ENCODE assay signal across 23 cellular contexts in genomic region chr11:75792127-75792731, GRCh38. TPM values are rescaled to one million over a fixed set of nuclear protein-coding genes. Genes with fewer than 3 reads are reported as not detected.
DNase-seq lines count a peak whose midpoint lies in the region; ATAC-seq, FAIRE-seq and TF ChIP-seq lines count a peak whose summit lies in the region.
"Had no signal": no experiment of that assay in that cellular context is flagged by ENCODE, and none has a peak within 500 bp of the region (broad histone marks: within the 10 kb centered on the region; RNA-seq: fewer than 3 reads in every experiment).

No MANE protein-coding gene starts in this region.

- TF ChIP-seq EP300 in K562 (IDR thresholded peaks at IDR 0.05; ENCODE audit: low read length) = no peak

- 21% methylated on average over 6 of the region's 6 CpGs for WGBS in K562 (ENCODE audit: insufficient coverage, low coverage, missing lambda C conversion rate)

- no peak for FAIRE-seq in K562 (lab: Jason Lieb, UNC)
- FAIRE-seq: D721Med, GM18507 had no signal

- no peak for TF ChIP-seq RAD21 in K562 (CRISPR knock-in tag; conservative IDR thresholded peaks at IDR 0.05 in 1 of 2, IDR thresholded peaks at IDR 0.05 in 1 of 2)

- H3K9ac ChIP-seq in K562 (ENCODE audit: insufficient read depth in 1 of 2, low read depth in 2 of 2, low read length in 2 of 2) = peak overlapping the region in 1 of 2 experiments; percentile 6; a peak in 1 of 4 replicates

- no peak overlapping the region for H2AFZ ChIP-seq in K562 (ENCODE audit: low read depth, low read length)
- H2AFZ ChIP-seq in osteoblast (ENCODE audit: low read length) = no peak overlapping the region

- H3K9me1 ChIP-seq in K562 (ENCODE audit: control insufficient read depth, insufficient read depth, low read length) = no peaks in the 10 kb centered on the region

- DNase-seq in cardiac septum (ENCODE audit: low spot score) = peak; percentile 35
- DNase-seq in Right ventricle myocardium inferior (ENCODE audit: missing footprints) = no peak
- no peak for DNase-seq in K562 (ENCODE audit: extremely low read depth in 1 of 4, low spot score in 3 of 4)
- DNase-seq in osteoblast (ENCODE audit: insufficient read length, low spot score, missing footprints) = peak; percentile 23
- no peak for DNase-seq in GM19240 (ENCODE audit: insufficient read length, low spot score)
- DNase-seq in coronary artery (ENCODE audit: low spot score) = no peak
- DNase-seq in COLO668 (lab: John Stamatoyannopoulos, UW; ENCODE audit: unreplicated experiment) = no peak
- DNase-seq: AML-193, C1 segment of cervical spinal cord, DMS53, GDM1, GOT3, HCEC 1CT, Kasumi-1, NCI-H1417, NCI-H187 treated with DMSO at 0.1 percent for 48 hours, NCI-H2107, NCI-H446 treated with DMSO at 0.1 percent for 48 hours, NCI-H526 treated with DMSO at 0.1 percent for 48 hours had no signal

- no peak for ATAC-seq in Right ventricle myocardium inferior
- no peak for ATAC-seq in K562
- ATAC-seq: SK-N-SH treated with all-trans-retinoic acid at 6 μM for 48 hours had no signal

- TF ChIP-seq CTCF in K562 (IDR thresholded peaks at IDR 0.05 in 2 of 3, conservative IDR thresholded peaks at IDR 0.05 in 1 of 3; ENCODE audit: insufficient read depth in 2 of 3, low read depth in 1 of 3, low read length in 3 of 3) = no peak
- TF ChIP-seq CTCF in osteoblast (IDR thresholded peaks at IDR 0.05; ENCODE audit: extremely low read depth, low read depth, low read length) = no peak
- TF ChIP-seq CTCF in coronary artery (IDR thresholded peaks at IDR 0.05) = no peak

- H3K36me3 ChIP-seq in K562 (ENCODE audit: control insufficient read depth, insufficient read depth, low read length) (no peaks in the 10 kb centered on the region), osteoblast (ENCODE audit: insufficient read depth, low read length) (no peaks in the 10 kb centered on the region)

- H3K4me2 ChIP-seq in K562 (ENCODE audit: insufficient read depth, low read length) (no peak overlapping the region), osteoblast (ENCODE audit: insufficient read depth, low read length) (no peak overlapping the region)

- H3K27ac ChIP-seq in K562 (ENCODE audit: extremely low read depth, low read depth, low read length) (no peak overlapping the region), osteoblast (ENCODE audit: low read depth, low read length) (no peak overlapping the region), coronary artery (no peak overlapping the region)
- H3K27ac ChIP-seq: RWPE1 had no signal

- no peaks in the 10 kb centered on the region for H3K79me2 ChIP-seq in K562 (ENCODE audit: control insufficient read depth, insufficient read depth, low read length)
- no peaks in the 10 kb centered on the region for H3K79me2 ChIP-seq in osteoblast (ENCODE audit: insufficient read depth, low read length)

- H3K4me1 ChIP-seq in K562 (replicated peaks in 1 of 2; ENCODE audit: control insufficient read depth in 2 of 2, insufficient read depth in 2 of 2, low read length in 2 of 2) (no peaks in the 10 kb centered on the region), osteoblast (ENCODE audit: insufficient read depth, low read length) (no peaks in the 10 kb centered on the region)

- H3K9me3 ChIP-seq in K562 (replicated peaks; ENCODE audit: control insufficient read depth, insufficient read depth, low read depth, low read length) (no peaks in the 10 kb centered on the region), osteoblast (ENCODE audit: low read depth, low read length) (no peaks in the 10 kb centered on the region)

- POLR2A ChIA-PET in K562 (lab: Yijun Ruan, JAX) = interaction anchor here (1.1 to 2.3 kb wide), 3 partner anchors 8 to 18 kb away, joined by 3 to 9 read pairs (median 3); no protein-coding TSS in a partner anchor

- no peak for TF ChIP-seq POLR2A in K562 (conservative IDR thresholded peaks at IDR 0.05)

- BruUV-seq in K562 (replicated peaks; lab: Mats Ljungman, UMichigan) = no TSS peak

- H3K4me3 ChIP-seq in K562 (no peak overlapping the region), osteoblast (ENCODE audit: insufficient read depth, low read length) (no peak overlapping the region), coronary artery (no peak overlapping the region)

- in situ Hi-C loops in K562 (cut with MboI) = no loop called here

- H4K20me1 ChIP-seq in K562 (replicated peaks; ENCODE audit: control insufficient read depth, insufficient read depth, low read length) = no peaks in the 10 kb centered on the region; the same call in 1 of the 2 replicates
- H4K20me1 ChIP-seq in osteoblast (ENCODE audit: insufficient read depth, low read length) = no peaks in the 10 kb centered on the region

- CTCF ChIA-PET in K562 (lab: Yijun Ruan, JAX; ENCODE audit: low intra/inter-chr PET ratio) = no interaction called here

- intact Hi-C loops in cardiac septum (cut with DNase I) = loop anchor here (5.0 kb wide), 1 partner anchor 85 kb away; no protein-coding TSS in a partner anchor
- intact Hi-C loops in Right ventricle myocardium inferior (cut with DNase I) = no loop called here
- intact Hi-C loops in K562 (cut with micrococcal nuclease) = no loop called here

- H3K27me3 ChIP-seq in K562 (ENCODE audit: control insufficient read depth in 2 of 2, insufficient read depth in 2 of 2, low read length in 2 of 2) (peaks cover 0 to 3% of the 10 kb centered on the region in 2 experiments; a peak in 1 of 5 replicates), osteoblast (ENCODE audit: insufficient read depth, low read length) (no peaks in the 10 kb centered on the region)

TF ChIP-seq in K562, 482 proteins besides CTCF, POLR2A, EP300 and RAD21:
- no peak for TF ChIP-seq ZNF184 (CRISPR knock-in tag; IDR thresholded peaks at IDR 0.05)
- TF ChIP-seq NELFE (IDR thresholded peaks at IDR 0.05; ENCODE audit: insufficient read depth, insufficient read length) = no peak
- no peak for TF ChIP-seq POLR2AphosphoS5 (IDR thresholded peaks at IDR 0.05; ENCODE audit: control insufficient read depth, insufficient read depth, low read depth, low read length)
- no peak for TF ChIP-seq TAF9B (IDR thresholded peaks at IDR 0.05; ENCODE audit: partially characterized antibody)
- TF ChIP-seq TBL1XR1 (IDR thresholded peaks at IDR 0.05; ENCODE audit: low read length in 2 of 2) = no peak
- no peak for TF ChIP-seq ZNF324 (CRISPR knock-in tag; IDR thresholded peaks at IDR 0.05)
- TF ChIP-seq NFIC (IDR thresholded peaks at IDR 0.05) = peak; percentile 78
- no peak for TF ChIP-seq MCM7 (IDR thresholded peaks at IDR 0.05)
- TF ChIP-seq NCOA2 (IDR thresholded peaks at IDR 0.05; ENCODE audit: partially characterized antibody in 2 of 2) = no peak
TF ChIP-seq in K562: peak in this region for 1.

RNA-seq across cellular contexts. Expression of gene UVRAG, which starts 22.8 kb away (rescaled TPM):
- 13.9 TPM for total RNA-seq in cardiac septum
- 15.1 TPM for total RNA-seq in Right ventricle myocardium inferior
- 37.0 and 117 TPM in 2 replicates for total RNA-seq in K562 (2011; cell fraction: chromatin; rRNA removed; ENCODE audit: low replicate concordance)
- 12.7 and 16.6 TPM in 2 replicates for total RNA-seq in K562 (2011; cell fraction: nucleolus; rRNA removed)
- 46.7 and 79.5 TPM in 2 replicates for total RNA-seq in K562 (2011; cell fraction: nucleoplasm; rRNA removed)
- total RNA-seq in K562 (2014; rRNA removed) = 10.5 and 12.3 TPM in 2 replicates
- total RNA-seq in K562 (2014; rRNA removed; fragmentation: Illumina TruSeq; extraction: Trizol) = 17.6 and 21.0 TPM in 2 replicates
- total RNA-seq in K562 (2015; rRNA removed; fragmentation: Illumina TruSeq; extraction: Trizol) = 15.8 and 17.8 TPM in 2 replicates
- 16.0 TPM in 2 replicates for total RNA-seq in K562 (2021)
- 10.2 and 12.4 TPM in 2 replicates for polyA plus RNA-seq in K562 (2011; rRNA removed)
- 5.0 and 6.4 TPM in 2 replicates for polyA plus RNA-seq in K562 (2011; cell fraction: cytosol; rRNA removed)
- polyA plus RNA-seq in K562 (2011; cell fraction: nucleus; rRNA removed) = 10.7 and 13.0 TPM in 2 replicates
- 10.5 and 10.6 TPM in 2 replicates for polyA plus RNA-seq in K562 (2012)
- 11.0 and 13.8 TPM in 2 replicates for polyA plus RNA-seq in K562 (2014; fragmentation: Illumina TruSeq; extraction: Trizol)
- polyA plus RNA-seq in K562 (2014; fragmentation: Nextera tagmentation; extraction: Ambion mirVana) = 1 to 10 TPM; 3.1 to 5.2 TPM
- polyA plus RNA-seq in K562 (2014; rRNA removed) = 9.2 and 9.4 TPM in 2 replicates
- polyA minus RNA-seq in K562 (2011; rRNA and poly(A)+ RNA removed) = 32.2 and 40.2 TPM in 2 replicates
- polyA minus RNA-seq in K562 (2011; cell fraction: cytosol; rRNA and poly(A)+ RNA removed) = 6.5 and 6.9 TPM in 2 replicates
- polyA minus RNA-seq in K562 (2011; cell fraction: nucleus; rRNA and poly(A)+ RNA removed) = 31.5 and 58.0 TPM in 2 replicates
- 28.2 and 30.4 TPM in 2 replicates for total RNA-seq in osteoblast

RNA-seq across cellular contexts. Expression of gene DGAT2, which starts 23.7 kb away (rescaled TPM):
- total RNA-seq in cardiac septum = 10.3 TPM
- total RNA-seq in Right ventricle myocardium inferior = 25.5 TPM
- total RNA-seq in K562 (2011; cell fraction: chromatin; rRNA removed; ENCODE audit: low replicate concordance) = 1.3 and 3.1 TPM in 2 replicates
- total RNA-seq in K562 (2011; cell fraction: nucleolus; rRNA removed) = 2.9 and 3.2 TPM in 2 replicates
- 4.6 and 4.7 TPM in 2 replicates for total RNA-seq in K562 (2011; cell fraction: nucleoplasm; rRNA removed)
- 2.0 and 2.5 TPM in 2 replicates for total RNA-seq in K562 (2014; rRNA removed)
- total RNA-seq in K562 (2014; rRNA removed; fragmentation: Illumina TruSeq; extraction: Trizol) = 1.6 and 2.2 TPM in 2 replicates
- total RNA-seq in K562 (2015; rRNA removed; fragmentation: Illumina TruSeq; extraction: Trizol) = 1.6 and 1.7 TPM in 2 replicates
- 2.2 TPM in 2 replicates for total RNA-seq in K562 (2021)
- 1.8 TPM in 2 replicates for polyA plus RNA-seq in K562 (2011; rRNA removed)
- polyA plus RNA-seq in K562 (2011; cell fraction: cytosol; rRNA removed) = 2.0 and 2.3 TPM in 2 replicates
- polyA plus RNA-seq in K562 (2011; cell fraction: nucleus; rRNA removed) = 1.1 and 1.6 TPM in 2 replicates
- polyA plus RNA-seq in K562 (2012) = 2.6 and 4.4 TPM in 2 replicates
- polyA plus RNA-seq in K562 (2014; fragmentation: Illumina TruSeq; extraction: Trizol) = 2.3 and 2.4 TPM in 2 replicates
- polyA plus RNA-seq in K562 (2014; fragmentation: Nextera tagmentation; extraction: Ambion mirVana) = under 1 TPM; 0.68 to 0.69 TPM
- polyA plus RNA-seq in K562 (2014; rRNA removed) = 2.2 and 2.8 TPM in 2 replicates
- 1.6 and 2.0 TPM in 2 replicates for polyA minus RNA-seq in K562 (2011; rRNA and poly(A)+ RNA removed)
- 0.55 and 2.0 TPM in 2 replicates for polyA minus RNA-seq in K562 (2011; cell fraction: cytosol; rRNA and poly(A)+ RNA removed)
- 0.33 and 0.67 TPM in 2 replicates for polyA minus RNA-seq in K562 (2011; cell fraction: nucleus; rRNA and poly(A)+ RNA removed)
- total RNA-seq in osteoblast = 2.9 and 3.6 TPM in 2 replicates

Comparison
In these comparisons a context has a peak if more than half of its experiments do, and no peak if none do; other contexts are left out.
1. DNase-seq: peak in cardiac septum (single experiment) and osteoblast (single experiment); none in Right ventricle myocardium inferior (single experiment), K562 (0 of 4), GM19240 (single experiment), coronary artery (single experiment) and COLO668 (single experiment).